ENCODE assay signal across 8 cellular contexts in the genomic region with DNA sequence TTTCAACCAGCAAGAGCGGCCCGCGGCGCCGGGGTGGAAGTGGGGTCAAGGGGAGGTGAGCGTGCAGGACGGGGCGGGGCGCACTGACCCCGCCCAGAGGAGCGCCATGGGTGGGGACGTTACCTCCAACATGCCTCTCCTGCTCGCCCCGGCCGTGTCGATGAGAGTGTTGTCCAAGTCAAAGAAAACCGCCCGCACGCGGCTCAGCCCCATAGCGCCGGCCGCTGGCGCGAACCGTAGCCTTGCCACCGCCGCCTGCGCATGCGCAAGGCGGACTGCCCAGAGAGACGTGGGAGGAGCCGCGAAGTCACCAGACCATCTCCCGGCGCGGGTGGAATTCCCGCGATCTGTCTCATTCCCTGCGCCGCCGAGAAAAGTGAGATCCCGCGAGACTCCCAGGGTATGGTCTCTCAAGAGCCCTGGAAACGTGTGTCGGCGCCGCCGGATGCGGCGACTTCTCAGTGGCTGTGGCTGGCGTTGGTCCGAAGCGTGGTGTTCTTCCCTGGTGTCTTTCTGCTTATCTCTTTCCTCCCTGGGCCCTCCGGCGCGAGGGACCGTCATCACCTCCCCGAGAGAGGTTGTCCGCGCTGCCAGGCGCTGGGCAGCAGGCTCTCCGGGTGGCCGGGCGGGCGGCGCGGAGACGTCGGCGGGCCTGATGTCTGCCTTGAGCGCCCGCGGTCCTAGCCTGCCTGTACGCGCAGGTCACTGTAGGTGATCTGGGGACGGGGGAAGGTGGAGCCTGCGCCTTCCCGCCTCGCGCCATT. TPM values are rescaled to one million over a fixed set of nuclear protein-coding genes. Genes with fewer than 3 reads are reported as not detected.
DNase-seq lines count a peak whose midpoint lies in the region; ATAC-seq and TF ChIP-seq lines count a peak whose summit lies in the region.

Gene NANP (minus strand): TSS at position 279 of the 764 bp plus-strand sequence. CDS start 66 bp downstream, at position 213.

- peaks cover 7 to 19% (median 11%) of the 10 kb centered on the region in 7 donors for H3K9me3 Mint-ChIP-seq in CD14-positive monocyte
- H3K9me3 Mint-ChIP-seq in activated CD4-positive, alpha-beta T cell treated with anti-CD3 and anti-CD28 coated beads, Interleukin-2, amount 10 ng/mL, durations not matched to agents 7 days and 5 days, result peaks cover 18% of the 10 kb centered on the region

- peaks cover 0 to 5% of the 10 kb centered on the region in 2 donors for H3K9me3 ChIP-seq in left lung

- TF ChIP-seq CTCF in CD14-positive monocyte (IDR thresholded peaks at IDR 0.05) (no peak), left lung (IDR thresholded peaks at IDR 0.05) (no peak)

- peak within 1 kb of the TSS; percentile 86 to 96 (median 93) for H3K27ac Mint-ChIP-seq in CD14-positive monocyte
- H3K27ac Mint-ChIP-seq in activated CD4-positive, alpha-beta T cell treated with anti-CD3 and anti-CD28 coated beads, Interleukin-2, amount 10 ng/mL, durations not matched to agents 7 days and 5 days, result peak within 1 kb of the TSS; percentile 95

- ATAC-seq in GM19351 (IDR thresholded peaks at IDR 0.05; ENCODE audit: unreplicated experiment), result peak; percentile 80
- peak; percentile 71 for ATAC-seq in HG03520 (IDR thresholded peaks at IDR 0.05; ENCODE audit: unreplicated experiment)
- ATAC-seq in left lung, result peak; percentile 93

- CTCF ChIA-PET in activated CD4-positive, alpha-beta T cell treated with anti-CD3 and anti-CD28 coated beads, Interleukin-2, amount 10 ng/mL, durations not matched to agents 7 days and 5 days (lab: Charles Lee), result no interaction called here

- H3K27me3 Mint-ChIP-seq in CD14-positive monocyte (ENCODE audit: low read depth in 3 of 3), result peaks cover 2 to 6% (median 5%) of the 10 kb centered on the region in 3 donors
- no peaks in the 10 kb centered on the region for H3K27me3 Mint-ChIP-seq in activated CD4-positive, alpha-beta T cell treated with anti-CD3 and anti-CD28 coated beads, Interleukin-2, amount 10 ng/mL, durations not matched to agents 7 days and 5 days

- H3K4me3 Mint-ChIP-seq in CD14-positive monocyte, result peak within 1 kb of the TSS; percentile 92 to 93
- peak within 1 kb of the TSS; percentile 87 for H3K4me3 Mint-ChIP-seq in activated CD4-positive, alpha-beta T cell treated with anti-CD3 and anti-CD28 coated beads, Interleukin-2, amount 10 ng/mL, durations not matched to agents 7 days and 5 days

- no peaks in the 10 kb centered on the region for H3K36me3 ChIP-seq in left lung

- POLR2A ChIA-PET in activated CD4-positive, alpha-beta T cell treated with anti-CD3 and anti-CD28 coated beads, Interleukin-2, amount 10 ng/mL, durations not matched to agents 7 days and 5 days (lab: Charles Lee), result no interaction called here

- H3K27me3 ChIP-seq in left lung, result no peaks in the 10 kb centered on the region

- peak within 1 kb of the TSS; percentile 82 to 96 for H3K4me3 ChIP-seq in left lung

- peak; percentile 95 for DNase-seq in CD14-positive monocyte (ENCODE audit: low spot score)
- peak; percentile 97 for DNase-seq in NCI-H526 treated with DMSO at 0.1 percent for 48 hours (lab: John Stamatoyannopoulos, UW)
- peak; percentile 89 for DNase-seq in activated CD4-positive, alpha-beta T cell treated with anti-CD3 and anti-CD28 coated beads, Interleukin-2, amount 10 ng/mL, durations not matched to agents 7 days and 5 days
- peak; percentile 98 for DNase-seq in dedifferentiated amniotic fluid mesenchymal stem cell (ENCODE audit: extremely low spot score)
- peak; percentile 97 for DNase-seq in left lung
- peak; percentile 78 for DNase-seq in stimulated activated CD4-positive, alpha-beta T cell treated with anti-CD3 and anti-CD28 coated beads, Interleukin-2, amount 100 ng/mL, for 4 hours (ENCODE audit: low read depth)

- H3K36me3 Mint-ChIP-seq in CD14-positive monocyte, result peaks cover 1 to 3% of the 10 kb centered on the region in 2 donors
- H3K36me3 Mint-ChIP-seq in activated CD4-positive, alpha-beta T cell treated with anti-CD3 and anti-CD28 coated beads, Interleukin-2, amount 10 ng/mL, durations not matched to agents 7 days and 5 days (ENCODE audit: low read depth), result peaks cover 12% of the 10 kb centered on the region

- peaks cover 27% of the 10 kb centered on the region for H3K4me1 Mint-ChIP-seq in CD14-positive monocyte
- peaks cover 31% of the 10 kb centered on the region for H3K4me1 Mint-ChIP-seq in activated CD4-positive, alpha-beta T cell treated with anti-CD3 and anti-CD28 coated beads, Interleukin-2, amount 10 ng/mL, durations not matched to agents 7 days and 5 days

- intact Hi-C loops in CD14-positive monocyte (cut with micrococcal nuclease), result loop anchor here (5.0 to 10.0 kb wide), 2 partner anchors 68 to 629 kb away; partner anchors contain the start of gene APMAP (in 1 of the 2)
- intact Hi-C loops in left lung (cut with DNase I), result no loop called here

- peak within 1 kb of the TSS; percentile 95 for H3K27ac ChIP-seq in left lung

- peaks cover 12 to 34% of the 10 kb centered on the region in 2 donors for H3K4me1 ChIP-seq in left lung

RNA-seq across cellular contexts. Expression of gene NANP, which starts in this region (rescaled TPM):
- 1 to 10 TPM; 2.2 to 2.6 TPM for polyA plus RNA-seq in CD14-positive monocyte
- total RNA-seq in activated CD4-positive, alpha-beta T cell treated with anti-CD3 and anti-CD28 coated beads, Interleukin-2, amount 10 ng/mL, durations not matched to agents 7 days and 5 days, result 1 to 10 TPM; 4.7 to 5.8 TPM
- total RNA-seq in left lung, result 1 to 10 TPM; 4.7 to 7.4 TPM

Comparison
In these comparisons a context has a peak if more than half of its experiments do, and no peak if none do; other contexts are left out.
1. Peak in every context shown above with its lines: DNase-seq, ATAC-seq, H3K4me3 ChIP-seq and H3K27ac ChIP-seq.
2. intact Hi-C loops: an anchor here in CD14-positive monocyte (5.0 to 10.0 kb wide); none called in left lung.